ENCODE assay signal across 17 cellular contexts in genomic region chr22:35484651-35485372, GRCh38. TPM values are rescaled to one million over a fixed set of nuclear protein-coding genes. Genes with fewer than 3 reads are reported as not detected.
DNase-seq lines count a peak whose midpoint lies in the region; TF ChIP-seq lines count a peak whose summit lies in the region.
"Had no signal": no experiment of that assay in that cellular context is flagged by ENCODE, and none has a peak within 500 bp of the region (broad histone marks: within the 10 kb centered on the region; RNA-seq: fewer than 3 reads in every experiment).

No MANE protein-coding gene starts in this region.

- H3K9me3 ChIP-seq in spleen: peaks cover 0 to 3% (median 0%) of the 10 kb centered on the region in 8 donors
- H3K9me3 ChIP-seq: MG63 had no signal

- H3K27ac ChIP-seq in spleen: no peak overlapping the region
- H3K27ac ChIP-seq: BLaER1 treated with 17β-estradiol and CSF1 and Interleukin-3, amounts not matched to agents 10 nM and 100 nM; KMS-11 had no signal

- DNase-seq in HCEC 1CT (peak; percentile 40), amniotic epithelial cell (ENCODE audit: low read depth) (peak; percentile 68), fibroblast of pulmonary artery (ENCODE audit: low read depth) (peak; percentile 21), spleen (no peak), epidermal melanocyte (ENCODE audit: insufficient read length, low spot score) (no peak), NCI-H345 treated with DMSO at 0.1 percent for 48 hours (lab: John Stamatoyannopoulos, UW; ENCODE audit: unreplicated experiment) (no peak), NCI-H1048 (lab: John Stamatoyannopoulos, UW) (no peak)
- DNase-seq: COR-L47, MG63, NCI-H1105 treated with DMSO at 0.1 percent for 48 hours, NCI-H187 treated with DMSO at 0.1 percent for 48 hours, NCI-H2171, NCI-H510A treated with DMSO at 0.1 percent for 48 hours, SIG-M5, SW 1271 had no signal

- H3K4me3 ChIP-seq in fibroblast of pulmonary artery (replicated peaks; ENCODE audit: low read depth, low read length) (no peak overlapping the region), spleen (no peak overlapping the region)
- H3K4me3 ChIP-seq: BLaER1 treated with 17β-estradiol and CSF1 and Interleukin-3, amounts not matched to agents 10 nM and 100 nM; MG63 had no signal

- intact Hi-C loops in spleen (cut with DNase I; ENCODE audit: low total_unique reads): no loop called here

- peaks cover 0 to 36% (median 7%) of the 10 kb centered on the region in 7 donors for H3K27me3 ChIP-seq in spleen (replicated peaks in 1 of 7)
- H3K27me3 ChIP-seq: MG63 had no signal

- H3K4me1 ChIP-seq in spleen: peaks cover 0 to 16% (median 7%) of the 10 kb centered on the region in 6 donors

- WGBS in spleen, 5 donors: 89 to 92% (median 92%) methylated on average over 16 of the region's 16 CpGs

- TF ChIP-seq POLR2A in spleen (IDR thresholded peaks at IDR 0.05): no peak

- H3K36me3 ChIP-seq in spleen: no peaks in the 10 kb centered on the region
- H3K36me3 ChIP-seq: BLaER1 treated with 17β-estradiol and CSF1 and Interleukin-3, amounts not matched to agents 10 nM and 100 nM; MG63 had no signal

- TF ChIP-seq CTCF in fibroblast of pulmonary artery (IDR thresholded peaks at IDR 0.05; ENCODE audit: low read length, missing control alignments) (no peak), spleen (IDR thresholded peaks at IDR 0.05 in 8 of 11, conservative IDR thresholded peaks at IDR 0.05 in 3 of 11) (no peak)

RNA-seq across cellular contexts. Expression of gene RASD2, which starts 55.8 kb away (rescaled TPM):
- total RNA-seq in spleen: under 1 TPM in 4 of 7 donors, not detected in 3; 0.14 to 0.44 (median 0.22) TPM
- polyA plus RNA-seq in spleen: under 1 TPM; 0.04 to 0.24 (median 0.13) TPM

Comparison
In these comparisons a context has a peak if more than half of its experiments do, and no peak if none do; other contexts are left out.
1. DNase-seq: peak in HCEC 1CT (single experiment), amniotic epithelial cell (single experiment) and fibroblast of pulmonary artery (single experiment); none in spleen (single experiment), epidermal melanocyte (single experiment), NCI-H345 treated with DMSO at 0.1 percent for 48 hours (single experiment) and NCI-H1048 (single experiment).